In the genomic region with DNA sequence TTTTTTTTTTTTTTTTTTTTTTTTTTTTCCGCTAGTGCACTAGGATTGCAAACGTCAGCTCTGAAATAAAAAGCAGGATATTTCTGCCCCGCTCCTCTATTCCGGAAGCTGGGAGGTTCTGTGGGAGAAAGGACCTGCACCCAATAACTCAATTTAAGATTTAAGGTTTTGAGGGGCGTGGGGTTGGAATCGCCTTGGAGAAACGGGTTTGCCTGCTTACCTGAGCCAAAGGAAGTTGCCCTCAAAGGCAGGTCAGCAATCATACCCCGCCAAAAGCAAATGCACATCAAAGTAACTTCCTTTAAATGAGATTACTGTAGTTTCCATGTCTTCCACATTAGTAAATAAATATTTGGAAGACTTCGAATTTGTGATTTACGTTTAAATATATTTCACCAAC, we compare ENCODE assay signal across 9 cellular contexts. TPM values are rescaled to one million over a fixed set of nuclear protein-coding genes. Genes with fewer than 3 reads are reported as not detected.
DNase-seq lines count a peak whose midpoint lies in the region; ATAC-seq and TF ChIP-seq lines count a peak whose summit lies in the region.
"Had no signal": no experiment of that assay in that cellular context is flagged by ENCODE, and none has a peak within 500 bp of the region (broad histone marks: within the 10 kb centered on the region; RNA-seq: fewer than 3 reads in every experiment).

No MANE protein-coding gene starts in this region.

- no peaks in the 10 kb centered on the region for H3K9me3 Mint-ChIP-seq in Caco-2 (ENCODE audit: unreplicated experiment)

- intact Hi-C loops in Caco-2 (cut with micrococcal nuclease; ENCODE audit: unreplicated experiment) (loop anchor here (1.0 to 10.0 kb wide), 10 partner anchors 39 to 875 kb away; no protein-coding TSS in a partner anchor), Panc1 (cut with micrococcal nuclease; ENCODE audit: unreplicated experiment) (loop anchor here (2.0 kb wide), 1 partner anchor 847 kb away; no protein-coding TSS in a partner anchor)

- H3K36me3 ChIP-seq in Caco-2 (ENCODE audit: control insufficient read depth, insufficient read depth, low read length) (no peaks in the 10 kb centered on the region), Panc1 (ENCODE audit: control insufficient read depth, insufficient read depth, low read length) (peaks cover 10% of the 10 kb centered on the region; the same call in 1 of the 2 replicates), neural cell (ENCODE audit: insufficient read depth, low read length) (no peaks in the 10 kb centered on the region), MG63 (no peaks in the 10 kb centered on the region)
- H3K36me3 ChIP-seq: SJCRH30 had no signal

- H3K27me3 Mint-ChIP-seq in Caco-2 (ENCODE audit: insufficient read depth, unreplicated experiment): no peaks in the 10 kb centered on the region

- no peak for TF ChIP-seq RAD21 in neural cell (conservative IDR thresholded peaks at IDR 0.05)

- no peak for TF ChIP-seq EP300 in neural cell (conservative IDR thresholded peaks at IDR 0.05; ENCODE audit: poor library complexity, severe bottlenecking)

- no peak overlapping the region for H3K9ac ChIP-seq in neural cell (ENCODE audit: low read length)

- H3K4me1 ChIP-seq in Caco-2 (no peaks in the 10 kb centered on the region), Panc1 (ENCODE audit: control insufficient read depth, insufficient read depth, low read length) (no peaks in the 10 kb centered on the region)
- H3K4me1 ChIP-seq: SJCRH30 had no signal

- ATAC-seq in Panc1: no peak

- CTCF ChIA-PET in Caco-2 (lab: Charles Lee): interaction anchor here (1.1 kb wide), 1 partner anchor 1147 kb away, joined by 3 read pairs; no protein-coding TSS in a partner anchor
- CTCF ChIA-PET in Panc1 (lab: Charles Lee): no interaction called here

- in situ Hi-C loops in Panc1 (cut with HindIII; ENCODE audit: low pct_unique_long_range_greater_than_20kb, low sequenced_read_pairs): no loop called here

- H3K4me1 Mint-ChIP-seq in Caco-2 (ENCODE audit: low read depth, unreplicated experiment): no peaks in the 10 kb centered on the region

- no peaks in the 10 kb centered on the region for H3K9me2 ChIP-seq in neural cell (ENCODE audit: insufficient read depth, low read length)

- peak overlapping the region; percentile 90 for H3K4me3 Mint-ChIP-seq in Caco-2 (ENCODE audit: unreplicated experiment)

- H4K20me1 ChIP-seq in neural cell (ENCODE audit: insufficient read depth): no peaks in the 10 kb centered on the region

- no peak overlapping the region for H3K4me2 ChIP-seq in neural cell (ENCODE audit: low read length)

- H3F3A ChIP-seq in neural cell (ENCODE audit: insufficient read depth, low read length, poor library complexity, severe bottlenecking): no peaks in the 10 kb centered on the region

- no peak overlapping the region for H3K27ac ChIP-seq in Panc1 (ENCODE audit: low read length)
- no peak overlapping the region for H3K27ac ChIP-seq in neural cell (ENCODE audit: low read length)
- H3K27ac ChIP-seq: SJCRH30 had no signal

- H3K27ac Mint-ChIP-seq in Caco-2 (ENCODE audit: unreplicated experiment): peak overlapping the region; percentile 91

- TF ChIP-seq CTCF in Caco-2 (IDR thresholded peaks at IDR 0.05; ENCODE audit: insufficient read depth in 1 of 2, low read depth in 1 of 2, low read length in 1 of 2, severe bottlenecking in 1 of 2, unreplicated experiment in 1 of 2): no peak
- no peak for TF ChIP-seq CTCF in Panc1 (IDR thresholded peaks at IDR 0.05)
- TF ChIP-seq CTCF in epithelial cell of esophagus (IDR thresholded peaks at IDR 0.05; ENCODE audit: insufficient read depth, low read depth, low read length, missing control alignments): no peak
- no peak for TF ChIP-seq CTCF in neural cell (IDR thresholded peaks at IDR 0.05; ENCODE audit: poor library complexity, severe bottlenecking)

- H3K9me3 ChIP-seq in Caco-2: no peaks in the 10 kb centered on the region
- no peaks in the 10 kb centered on the region for H3K9me3 ChIP-seq in Panc1 (ENCODE audit: control insufficient read depth, insufficient read depth, low read depth, low read length)
- no peaks in the 10 kb centered on the region for H3K9me3 ChIP-seq in neural cell (ENCODE audit: low read length)
- H3K9me3 ChIP-seq in MG63: no peaks in the 10 kb centered on the region
- H3K9me3 ChIP-seq: SJCRH30 had no signal

- peak overlapping the region; percentile 71 for H3K4me3 ChIP-seq in Caco-2 (ENCODE audit: low read depth, low read length)
- H3K4me3 ChIP-seq in Panc1 (ENCODE audit: low read depth in 2 of 2, low read length in 2 of 2): peak overlapping the region; percentile 44 to 82
- peak overlapping the region; percentile 79 for H3K4me3 ChIP-seq in epithelial cell of esophagus (ENCODE audit: low read length)
- H3K4me3 ChIP-seq in neural cell (ENCODE audit: low read length): peak overlapping the region; percentile 81
- no peak overlapping the region for H3K4me3 ChIP-seq in MG63
- H3K4me3 ChIP-seq: SJCRH30 had no signal

- H3K79me2 ChIP-seq in neural cell (replicated peaks; ENCODE audit: insufficient read depth, low read length): no peaks in the 10 kb centered on the region

- peaks cover 7% of the 10 kb centered on the region for H3K36me3 Mint-ChIP-seq in Caco-2 (ENCODE audit: insufficient read depth, unreplicated experiment)

- BruUV-seq in Caco-2 (replicated peaks; lab: Mats Ljungman, UMichigan): no TSS peak
- no TSS peak for BruUV-seq in Panc1 (replicated peaks; lab: Mats Ljungman, UMichigan)

- H3K27me3 ChIP-seq in Caco-2 (replicated peaks; ENCODE audit: control insufficient read depth, insufficient read depth, low read length): no peaks in the 10 kb centered on the region
- no peaks in the 10 kb centered on the region; the same call in 1 of the 2 replicates for H3K27me3 ChIP-seq in Panc1 (ENCODE audit: control insufficient read depth, insufficient read depth, low read length)
- H3K27me3 ChIP-seq in neural cell (ENCODE audit: insufficient read depth, low read depth, low read length): peaks cover 54% of the 10 kb centered on the region
- no peaks in the 10 kb centered on the region for H3K27me3 ChIP-seq in MG63
- H3K27me3 ChIP-seq: SJCRH30 had no signal

- POLR2A ChIA-PET in Caco-2 (lab: Charles Lee): no interaction called here
- POLR2A ChIA-PET in Panc1 (lab: Charles Lee): no interaction called here

- DNase-seq in Caco-2: peak in 1 of 2 experiments; percentile 25
- DNase-seq in Panc1 (ENCODE audit: low read depth, low spot score): no peak
- DNase-seq in epithelial cell of esophagus (ENCODE audit: low read depth): peak; percentile 44
- no peak for DNase-seq in NCI-H128 (lab: John Stamatoyannopoulos, UW; ENCODE audit: unreplicated experiment)
- DNase-seq in 8988T: no peak
- DNase-seq in MG63: no peak
- no peak for DNase-seq in NCI-H446 (lab: John Stamatoyannopoulos, UW)
- DNase-seq: SJCRH30 had no signal

- no peak overlapping the region for H2AFZ ChIP-seq in neural cell (ENCODE audit: low read depth, low read length)

TF ChIP-seq in neural cell, 6 proteins besides CTCF, POLR2A, EP300 and RAD21:
- TF ChIP-seq SMC3 (conservative IDR thresholded peaks at IDR 0.05; ENCODE audit: poor library complexity) (no peak), TAF1 (IDR thresholded peaks at IDR 0.05; ENCODE audit: low read depth) (no peak), EZH2 (IDR thresholded peaks at IDR 0.05; ENCODE audit: borderline replicate concordance, insufficient read depth, low read length, poor library complexity, severe bottlenecking) (no peak), POLR2AphosphoS5 (IDR thresholded peaks at IDR 0.05) (no peak), MXI1 (conservative IDR thresholded peaks at IDR 0.05; ENCODE audit: poor library complexity, severe bottlenecking) (no peak)
- TF ChIP-seq, protein P1, sequence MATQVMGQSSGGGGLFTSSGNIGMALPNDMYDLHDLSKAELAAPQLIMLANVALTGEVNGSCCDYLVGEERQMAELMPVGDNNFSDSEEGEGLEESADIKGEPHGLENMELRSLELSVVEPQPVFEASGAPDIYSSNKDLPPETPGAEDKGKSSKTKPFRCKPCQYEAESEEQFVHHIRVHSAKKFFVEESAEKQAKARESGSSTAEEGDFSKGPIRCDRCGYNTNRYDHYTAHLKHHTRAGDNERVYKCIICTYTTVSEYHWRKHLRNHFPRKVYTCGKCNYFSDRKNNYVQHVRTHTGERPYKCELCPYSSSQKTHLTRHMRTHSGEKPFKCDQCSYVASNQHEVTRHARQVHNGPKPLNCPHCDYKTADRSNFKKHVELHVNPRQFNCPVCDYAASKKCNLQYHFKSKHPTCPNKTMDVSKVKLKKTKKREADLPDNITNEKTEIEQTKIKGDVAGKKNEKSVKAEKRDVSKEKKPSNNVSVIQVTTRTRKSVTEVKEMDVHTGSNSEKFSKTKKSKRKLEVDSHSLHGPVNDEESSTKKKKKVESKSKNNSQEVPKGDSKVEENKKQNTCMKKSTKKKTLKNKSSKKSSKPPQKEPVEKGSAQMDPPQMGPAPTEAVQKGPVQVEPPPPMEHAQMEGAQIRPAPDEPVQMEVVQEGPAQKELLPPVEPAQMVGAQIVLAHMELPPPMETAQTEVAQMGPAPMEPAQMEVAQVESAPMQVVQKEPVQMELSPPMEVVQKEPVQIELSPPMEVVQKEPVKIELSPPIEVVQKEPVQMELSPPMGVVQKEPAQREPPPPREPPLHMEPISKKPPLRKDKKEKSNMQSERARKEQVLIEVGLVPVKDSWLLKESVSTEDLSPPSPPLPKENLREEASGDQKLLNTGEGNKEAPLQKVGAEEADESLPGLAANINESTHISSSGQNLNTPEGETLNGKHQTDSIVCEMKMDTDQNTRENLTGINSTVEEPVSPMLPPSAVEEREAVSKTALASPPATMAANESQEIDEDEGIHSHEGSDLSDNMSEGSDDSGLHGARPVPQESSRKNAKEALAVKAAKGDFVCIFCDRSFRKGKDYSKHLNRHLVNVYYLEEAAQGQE (IDR thresholded peaks at IDR 0.05; ENCODE audit: borderline replicate concordance): no peak
TF ChIP-seq in neural cell: peak in this region for 0.

RNA-seq across cellular contexts. Expression of gene HS3ST1, which starts 1.0 kb away (rescaled TPM):
- total RNA-seq in Caco-2 (2022): 4.2 TPM in 2 replicates
- 0.21 TPM for total RNA-seq in Panc1 (2021; ENCODE audit: unreplicated experiment)
- 1.1 TPM for polyA plus RNA-seq in Panc1 (2012; ENCODE audit: insufficient read length)
- polyA plus RNA-seq in neural cell: 0.10 and 0.35 TPM in 2 replicates
- polyA minus RNA-seq in neural cell: 0.69 and 0.97 TPM in 2 replicates
- 0.17 and 0.23 TPM in 2 replicates for total RNA-seq in MG63 (2014; rRNA removed; shearing (Covaris generic); ENCODE audit: low replicate concordance)
- total RNA-seq: SJCRH30 had no signal
